Comparison of ENCODE assay signal across 8 cellular contexts in the genomic region with DNA sequence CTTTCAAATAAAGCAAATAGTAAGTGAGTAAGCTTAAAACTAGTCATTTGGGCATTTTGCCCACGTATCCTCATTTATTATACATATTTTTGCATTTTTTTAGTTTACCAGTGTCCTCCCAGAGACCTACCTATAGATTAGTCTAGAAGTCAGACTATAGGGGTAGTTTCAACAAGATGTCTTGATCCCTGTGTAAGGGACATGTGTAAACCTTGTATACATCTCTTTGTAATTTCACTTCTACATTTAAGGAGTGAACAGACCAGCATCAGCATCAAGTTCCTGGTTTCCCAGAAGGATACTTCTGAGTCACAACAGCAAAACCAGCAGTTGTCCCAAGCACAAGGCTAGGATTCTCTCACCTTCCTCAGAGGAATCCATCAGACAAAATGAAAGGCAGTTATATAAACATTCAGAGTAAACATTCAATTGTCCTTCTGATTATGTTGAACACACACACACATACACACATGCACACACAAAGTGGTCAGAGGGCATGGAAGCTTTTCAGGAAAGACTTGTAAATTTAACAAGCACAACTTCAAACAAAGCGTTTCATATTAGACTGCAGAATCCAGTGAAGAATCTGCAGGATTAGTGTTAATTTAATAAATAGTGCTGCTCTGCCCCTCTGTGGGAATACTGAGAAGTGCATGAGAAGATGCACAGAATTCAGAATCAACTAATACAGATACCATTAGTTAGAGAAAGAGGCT. TPM values are rescaled to one million over a fixed set of nuclear protein-coding genes. Genes with fewer than 3 reads are reported as not detected.
A peak's percentile ranks its signal among the peaks of the same experiment; 100 is the strongest.
DNase-seq lines count a peak whose midpoint lies in the region; ATAC-seq, FAIRE-seq and TF ChIP-seq lines count a peak whose summit lies in the region.

No MANE protein-coding gene starts in this region.

- H3K4me3 ChIP-seq in BE2C (ENCODE audit: low read depth, low read length) (no peak overlapping the region), NB4 (ENCODE audit: low read depth, low read length) (no peak overlapping the region), parathyroid adenoma (ENCODE audit: low read depth, low read length) (no peak overlapping the region)

- peak; percentile 75 for FAIRE-seq in GM12891 (lab: Jason Lieb, UNC)

- TF ChIP-seq CTCF in BE2C (IDR thresholded peaks at IDR 0.05; ENCODE audit: low read depth, low read length) (peak; percentile 75), NB4 (IDR thresholded peaks at IDR 0.05; ENCODE audit: low read depth, low read length) (peak; percentile 61), foreskin keratinocyte (conservative IDR thresholded peaks at IDR 0.05) (peak; percentile 85), parathyroid adenoma (IDR thresholded peaks at IDR 0.05) (peak; percentile 68)

- peak; percentile 16 for DNase-seq in BE2C
- peak; percentile 8 for DNase-seq in GM12891 (ENCODE audit: insufficient read length, low spot score)
- DNase-seq in NB4 (ENCODE audit: low read depth): peak; percentile 52
- DNase-seq in activated CD4-positive, alpha-beta T cell treated with anti-CD3 and anti-CD28 coated beads, Interleukin-2, amount 10 ng/mL, durations not matched to agents 24 days and 14 days: peak; percentile 82
- peak in 1 of 2 donors; percentile 34 for DNase-seq in foreskin keratinocyte
- no peak for DNase-seq in cortex of kidney (lab: John Stamatoyannopoulos, UW)

- intact Hi-C loops in activated CD4-positive, alpha-beta T cell treated with anti-CD3 and anti-CD28 coated beads, Interleukin-2, amount 10 ng/mL, durations not matched to agents 24 days and 14 days (cut with micrococcal nuclease): loop anchor here (1.0 to 5.0 kb wide), 2 partner anchors 238 to 1002 kb away; no protein-coding TSS in a partner anchor

- no peaks in the 10 kb centered on the region for H3K27me3 Mint-ChIP-seq in activated CD4-positive, alpha-beta T cell treated with anti-CD3 and anti-CD28 coated beads, Interleukin-2, amount 10 ng/mL, durations not matched to agents 24 days and 14 days

- no peaks in the 10 kb centered on the region for H3K4me1 ChIP-seq in BE2C
- no peaks in the 10 kb centered on the region for H3K4me1 ChIP-seq in foreskin keratinocyte
- H3K4me1 ChIP-seq in parathyroid adenoma: no peaks in the 10 kb centered on the region

- H3K9me3 ChIP-seq in BE2C (no peaks in the 10 kb centered on the region), parathyroid adenoma (ENCODE audit: control insufficient read depth, low read length) (no peaks in the 10 kb centered on the region)

- H3K4me2 ChIP-seq in parathyroid adenoma (ENCODE audit: low read length): peak overlapping the region; percentile 42

- H3K4me3 Mint-ChIP-seq in activated CD4-positive, alpha-beta T cell treated with anti-CD3 and anti-CD28 coated beads, Interleukin-2, amount 10 ng/mL, durations not matched to agents 24 days and 14 days: no peak overlapping the region

- no peak overlapping the region for H3K27ac ChIP-seq in foreskin keratinocyte
- H3K27ac ChIP-seq in parathyroid adenoma: no peak overlapping the region

- ATAC-seq in HG02678 (IDR thresholded peaks at IDR 0.05; ENCODE audit: unreplicated experiment): peak; percentile 89
- ATAC-seq in foreskin keratinocyte: peak; percentile 78

- H2AFZ ChIP-seq in parathyroid adenoma: no peak overlapping the region

- TF ChIP-seq POLR2A in GM12891 (IDR thresholded peaks at IDR 0.05; ENCODE audit: low read depth, low read length) (no peak), NB4 (IDR thresholded peaks at IDR 0.05; ENCODE audit: extremely low read depth, insufficient read length) (no peak)

- no peak overlapping the region for H3K27ac Mint-ChIP-seq in activated CD4-positive, alpha-beta T cell treated with anti-CD3 and anti-CD28 coated beads, Interleukin-2, amount 10 ng/mL, durations not matched to agents 24 days and 14 days

- H3K36me3 Mint-ChIP-seq in activated CD4-positive, alpha-beta T cell treated with anti-CD3 and anti-CD28 coated beads, Interleukin-2, amount 10 ng/mL, durations not matched to agents 24 days and 14 days (ENCODE audit: low read depth): no peaks in the 10 kb centered on the region

- H3K36me3 ChIP-seq in BE2C (no peaks in the 10 kb centered on the region), parathyroid adenoma (ENCODE audit: control insufficient read depth, insufficient read depth, low read length) (no peaks in the 10 kb centered on the region)

- H3K79me2 ChIP-seq in parathyroid adenoma: no peaks in the 10 kb centered on the region

- no peaks in the 10 kb centered on the region for H3K9me3 Mint-ChIP-seq in activated CD4-positive, alpha-beta T cell treated with anti-CD3 and anti-CD28 coated beads, Interleukin-2, amount 10 ng/mL, durations not matched to agents 24 days and 14 days

- H3K9ac ChIP-seq in parathyroid adenoma: no peak overlapping the region

- H3K27me3 ChIP-seq in BE2C: peaks cover 10% of the 10 kb centered on the region; the same call in 1 of the 2 replicates
- H3K27me3 ChIP-seq in foreskin keratinocyte: peaks cover 4% of the 10 kb centered on the region
- no peaks in the 10 kb centered on the region for H3K27me3 ChIP-seq in parathyroid adenoma (ENCODE audit: control insufficient read depth, insufficient read depth, low read length)

- H3K4me1 Mint-ChIP-seq in activated CD4-positive, alpha-beta T cell treated with anti-CD3 and anti-CD28 coated beads, Interleukin-2, amount 10 ng/mL, durations not matched to agents 24 days and 14 days: peaks cover 9% of the 10 kb centered on the region

TF ChIP-seq in GM12891, 5 proteins besides CTCF, POLR2A, EP300 and RAD21:
- TF ChIP-seq POU2F2 (IDR thresholded peaks at IDR 0.05; ENCODE audit: low read depth, low read length) (no peak), TAF1 (IDR thresholded peaks at IDR 0.05; ENCODE audit: low read depth, low read length) (no peak), SPI1 (IDR thresholded peaks at IDR 0.05; ENCODE audit: low read depth, low read length) (no peak), POLR2AphosphoS5 (IDR thresholded peaks at IDR 0.05; ENCODE audit: low read depth, low read length) (no peak), PAX5 (IDR thresholded peaks at IDR 0.05; ENCODE audit: insufficient read depth, low read length, severe bottlenecking) (no peak)
TF ChIP-seq in GM12891: peak in this region for 0.

RNA-seq across cellular contexts. Expression of a gene that starts 55.4 kb away (rescaled TPM):
- 451 TPM for polyA plus RNA-seq in BE2C (2012; ENCODE audit: insufficient read depth, insufficient read length, low read depth)
- polyA plus RNA-seq in GM12891 (2012; ENCODE audit: low read depth, missing spikeins): 507 TPM
- 280 and 282 TPM in 2 replicates for total RNA-seq in activated CD4-positive, alpha-beta T cell treated with anti-CD3 and anti-CD28 coated beads, Interleukin-2, amount 10 ng/mL, durations not matched to agents 24 days and 14 days
- total RNA-seq in foreskin keratinocyte: 355 TPM in 2 replicates
- polyA plus RNA-seq in foreskin keratinocyte: 619 and 631 TPM in 2 replicates
